In the genomic region with DNA sequence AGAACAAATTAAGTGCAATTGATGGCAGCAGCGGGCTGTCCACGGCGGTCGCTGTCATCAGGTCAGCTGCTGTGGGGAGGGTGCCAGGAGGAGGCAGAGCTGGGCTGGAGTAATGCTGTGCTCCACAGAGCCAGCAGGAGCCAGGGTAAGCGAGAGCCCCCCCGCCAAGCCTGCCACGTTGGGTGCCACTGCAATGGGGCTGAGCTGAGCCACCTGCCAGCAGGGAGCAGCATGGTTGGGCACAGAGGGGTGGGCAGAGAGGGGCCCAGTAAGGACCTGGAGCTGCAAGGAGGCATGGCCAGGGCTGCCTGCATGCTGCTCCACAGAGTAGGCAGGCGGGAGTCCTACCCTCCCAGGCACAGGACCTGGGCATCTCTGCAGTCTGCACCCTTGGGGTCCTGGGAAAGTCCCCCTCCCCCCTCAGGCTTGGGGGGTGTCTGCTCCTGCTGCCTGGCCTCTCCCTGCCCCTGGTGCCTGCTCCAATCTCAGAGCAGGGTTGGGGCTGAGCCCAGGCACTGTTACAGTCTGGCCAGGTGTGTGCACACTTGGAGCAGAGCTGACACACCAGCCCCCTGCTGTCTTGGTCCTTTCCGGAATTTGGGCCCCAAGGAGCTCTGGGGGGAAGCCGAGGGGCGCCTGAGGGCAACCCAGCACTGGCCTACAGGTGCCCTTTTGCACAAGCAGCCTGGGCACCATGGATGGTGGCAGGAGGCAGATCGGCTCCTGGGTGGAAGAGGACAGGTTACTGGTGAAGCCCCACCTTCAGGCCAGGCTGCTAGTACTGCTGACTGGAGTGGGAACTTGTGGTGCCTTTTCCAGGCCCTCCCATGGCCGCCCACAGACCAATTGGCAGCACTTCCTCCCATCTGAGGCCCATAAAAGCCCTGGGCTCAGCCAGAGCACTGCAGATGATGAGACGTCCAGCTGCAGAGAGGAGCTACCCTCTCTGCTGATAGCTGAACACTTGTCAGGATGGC, we compare ENCODE assay signal across 21 cellular contexts. TPM values are rescaled to one million over a fixed set of nuclear protein-coding genes. Genes with fewer than 3 reads are reported as not detected.
DNase-seq lines count a peak whose midpoint lies in the region; ATAC-seq and TF ChIP-seq lines count a peak whose summit lies in the region.
"Had no signal": no experiment of that assay in that cellular context is flagged by ENCODE, and none has a peak within 500 bp of the region (broad histone marks: within the 10 kb centered on the region; RNA-seq: fewer than 3 reads in every experiment).

No MANE protein-coding gene starts in this region.

- H3K4me3 ChIP-seq in mesenchymal stem cell (ENCODE audit: insufficient read depth in 1 of 2, low read depth in 1 of 2, low read length in 2 of 2) = peak overlapping the region in 1 of 2 experiments; percentile 2
- H3K4me3 ChIP-seq: BLaER1 treated with 17β-estradiol and CSF1 and Interleukin-3, amounts not matched to agents 10 nM and 100 nM; GM12878 had no signal

- no peak overlapping the region for H3K4me2 ChIP-seq in mesenchymal stem cell (ENCODE audit: low read length, poor library complexity, severe bottlenecking)
- H3K4me2 ChIP-seq: BLaER1 treated with 17β-estradiol and CSF1 and Interleukin-3, amounts not matched to agents 10 nM and 100 nM had no signal

- H2AFZ ChIP-seq in mesenchymal stem cell (ENCODE audit: low read depth, low read length) = no peak overlapping the region

- H3K9me3 ChIP-seq in mesenchymal stem cell (ENCODE audit: control insufficient read depth, low read length) = peaks cover 6% of the 10 kb centered on the region

- peaks cover 23% of the 10 kb centered on the region for H3K4me1 ChIP-seq in mesenchymal stem cell (ENCODE audit: control insufficient read depth, insufficient read depth, low read depth, low read length)

- no peak overlapping the region for H4K8ac ChIP-seq in mesenchymal stem cell (ENCODE audit: low read length)

- intact Hi-C loops in natural killer cell (cut with micrococcal nuclease) = no loop called here

- no peak overlapping the region for H3K27ac Mint-ChIP-seq in natural killer cell treated with Interleukin-12 subunit alpha and Interleukin-12 subunit beta and Interleukin-15 and Interleukin-18, amount 100 ng/mL, for 72 hours
- H3K27ac Mint-ChIP-seq in natural killer cell (no peak overlapping the region), mesothelial cell of epicardium (no peak overlapping the region)
- H3K27ac Mint-ChIP-seq in effector memory CD8-positive, alpha-beta T cell = no peak overlapping the region
- H3K27ac Mint-ChIP-seq: CD8-positive, alpha-beta T cell; HFFc6 had no signal

- H3K4ac ChIP-seq in mesenchymal stem cell (ENCODE audit: low read depth in 1 of 2, low read length in 2 of 2) = no peak overlapping the region

- WGBS in mesenchymal stem cell = 75% methylated on average over 14 of the region's 14 CpGs

- H2BK12ac ChIP-seq in mesenchymal stem cell (ENCODE audit: low read length in 2 of 2) = no peak overlapping the region

- H2BK120ac ChIP-seq in mesenchymal stem cell (ENCODE audit: low read depth, low read length) = no peak overlapping the region

- H3K4me3 Mint-ChIP-seq in natural killer cell treated with Interleukin-12 subunit alpha and Interleukin-12 subunit beta and Interleukin-15 and Interleukin-18, amount 100 ng/mL, for 72 hours = no peak overlapping the region
- H3K4me3 Mint-ChIP-seq in natural killer cell = no peak overlapping the region
- no peak overlapping the region for H3K4me3 Mint-ChIP-seq in mesothelial cell of epicardium
- no peak overlapping the region for H3K4me3 Mint-ChIP-seq in effector memory CD8-positive, alpha-beta T cell
- H3K4me3 Mint-ChIP-seq: CD8-positive, alpha-beta T cell; HFFc6 had no signal

- no peaks in the 10 kb centered on the region for H3K36me3 ChIP-seq in mesenchymal stem cell (ENCODE audit: control insufficient read depth in 1 of 2, insufficient read depth in 2 of 2, low read depth in 1 of 2, low read length in 2 of 2)

- H3K27me3 Mint-ChIP-seq in natural killer cell treated with Interleukin-12 subunit alpha and Interleukin-12 subunit beta and Interleukin-15 and Interleukin-18, amount 100 ng/mL, for 72 hours = peaks cover 0 to 3% of the 10 kb centered on the region in 2 donors
- peaks cover 9 to 15% of the 10 kb centered on the region in 2 donors for H3K27me3 Mint-ChIP-seq in natural killer cell (ENCODE audit: low read depth in 2 of 2)
- H3K27me3 Mint-ChIP-seq in mesothelial cell of epicardium (ENCODE audit: low read depth) = no peaks in the 10 kb centered on the region
- H3K27me3 Mint-ChIP-seq in effector memory CD8-positive, alpha-beta T cell = peaks cover 6 to 35% of the 10 kb centered on the region in 2 donors

- H2BK5ac ChIP-seq in mesenchymal stem cell (ENCODE audit: low read depth, low read length, poor library complexity, severe bottlenecking) = no peak overlapping the region

- H3K23ac ChIP-seq in mesenchymal stem cell (ENCODE audit: low read length in 2 of 2) = no peak overlapping the region

- no peaks in the 10 kb centered on the region for H3K27me3 ChIP-seq in mesenchymal stem cell (ENCODE audit: control insufficient read depth in 1 of 2, insufficient read depth in 1 of 2, low read length in 2 of 2)
- H3K27me3 ChIP-seq: BLaER1 treated with 17β-estradiol and CSF1 and Interleukin-3, amounts not matched to agents 10 nM and 100 nM had no signal

- no peak for DNase-seq in natural killer cell treated with Interleukin-12 subunit alpha and Interleukin-12 subunit beta and Interleukin-15 and Interleukin-18, amount 100 ng/mL, for 72 hours (ENCODE audit: low spot score)
- DNase-seq in natural killer cell = no peak
- peak; percentile 12 for DNase-seq in cerebellar cortex (ENCODE audit: low spot score)
- no peak for DNase-seq in mesenchymal stem cell
- DNase-seq in NOMO-1 treated with dmso at 0.1 percent for 144 hours (lab: John Stamatoyannopoulos, UW; ENCODE audit: unreplicated experiment) = no peak
- no peak for DNase-seq in mesothelial cell of epicardium (ENCODE audit: low spot score in 2 of 2, unreplicated experiment in 2 of 2)
- DNase-seq in effector memory CD8-positive, alpha-beta T cell = no peak
- DNase-seq: Calu3; CD8-positive, alpha-beta T cell; EL; GOT3; HFFc6; NCI-H1417; NCI-H187; NCI-H2107; NCI-H510A; NCI-H748 treated with DMSO at 0.1 percent for 48 hours; OCI-M1 had no signal

- no peak overlapping the region for H3K9ac ChIP-seq in mesenchymal stem cell (ENCODE audit: low read length)
- H3K9ac ChIP-seq: BLaER1 treated with 17β-estradiol and CSF1 and Interleukin-3, amounts not matched to agents 10 nM and 100 nM had no signal

- H4K91ac ChIP-seq in mesenchymal stem cell (ENCODE audit: low read length) = peak overlapping the region; percentile 25

- TF ChIP-seq CTCF in natural killer cell (IDR thresholded peaks at IDR 0.05) = no peak
- TF ChIP-seq CTCF in mesothelial cell of epicardium (IDR thresholded peaks at IDR 0.05; ENCODE audit: unreplicated experiment) = no peak

- no peak overlapping the region for H3K14ac ChIP-seq in mesenchymal stem cell (ENCODE audit: low read length in 2 of 2)

- H3K18ac ChIP-seq in mesenchymal stem cell (ENCODE audit: low read depth in 1 of 2, low read length in 2 of 2) = no peak overlapping the region

- H3K79me1 ChIP-seq in mesenchymal stem cell (replicated peaks; ENCODE audit: low read length, poor library complexity, severe bottlenecking) = no peaks in the 10 kb centered on the region

- H3K4me1 Mint-ChIP-seq in natural killer cell treated with Interleukin-12 subunit alpha and Interleukin-12 subunit beta and Interleukin-15 and Interleukin-18, amount 100 ng/mL, for 72 hours (ENCODE audit: low read depth in 2 of 2) = no peaks in the 10 kb centered on the region
- H3K4me1 Mint-ChIP-seq in natural killer cell (no peaks in the 10 kb centered on the region), mesothelial cell of epicardium (no peaks in the 10 kb centered on the region)
- no peaks in the 10 kb centered on the region for H3K4me1 Mint-ChIP-seq in effector memory CD8-positive, alpha-beta T cell (ENCODE audit: low read depth in 2 of 2)

- H2BK15ac ChIP-seq in mesenchymal stem cell (ENCODE audit: low read depth, poor library complexity, severe bottlenecking) = no peak overlapping the region

- peak; percentile 31 to 40 for ATAC-seq in natural killer cell treated with Interleukin-12 subunit alpha and Interleukin-12 subunit beta and Interleukin-15 and Interleukin-18, amount 100 ng/mL, for 72 hours
- no peak for ATAC-seq in natural killer cell
- no peak for ATAC-seq in GM21619 (IDR thresholded peaks at IDR 0.05; ENCODE audit: unreplicated experiment)
- no peak for ATAC-seq in effector memory CD8-positive, alpha-beta T cell (replicated peaks)
- ATAC-seq: CD8-positive, alpha-beta T cell; GM12878 had no signal

- H3K36me3 Mint-ChIP-seq in natural killer cell treated with Interleukin-12 subunit alpha and Interleukin-12 subunit beta and Interleukin-15 and Interleukin-18, amount 100 ng/mL, for 72 hours = no peaks in the 10 kb centered on the region
- H3K36me3 Mint-ChIP-seq in natural killer cell (no peaks in the 10 kb centered on the region), mesothelial cell of epicardium (peaks cover 2% of the 10 kb centered on the region)
- peaks cover 3% of the 10 kb centered on the region for H3K36me3 Mint-ChIP-seq in effector memory CD8-positive, alpha-beta T cell (ENCODE audit: insufficient read depth)
- H3K36me3 Mint-ChIP-seq: CD8-positive, alpha-beta T cell had no signal

- H3K9me3 Mint-ChIP-seq in natural killer cell treated with Interleukin-12 subunit alpha and Interleukin-12 subunit beta and Interleukin-15 and Interleukin-18, amount 100 ng/mL, for 72 hours = no peaks in the 10 kb centered on the region
- H3K9me3 Mint-ChIP-seq in natural killer cell (no peaks in the 10 kb centered on the region), mesothelial cell of epicardium (peaks cover 15% of the 10 kb centered on the region)
- H3K9me3 Mint-ChIP-seq in effector memory CD8-positive, alpha-beta T cell = no peaks in the 10 kb centered on the region
- H3K9me3 Mint-ChIP-seq: CD8-positive, alpha-beta T cell had no signal

- H2AK5ac ChIP-seq in mesenchymal stem cell (ENCODE audit: low read length, severe bottlenecking) = no peak overlapping the region

- no peak overlapping the region for H3K27ac ChIP-seq in mesenchymal stem cell (ENCODE audit: low read length, poor library complexity, severe bottlenecking)
- H3K27ac ChIP-seq: BLaER1 treated with 17β-estradiol and CSF1 and Interleukin-3, amounts not matched to agents 10 nM and 100 nM had no signal

RNA-seq across cellular contexts. Expression of a gene that starts 8.5 kb away (rescaled TPM):
- total RNA-seq in natural killer cell treated with Interleukin-12 subunit alpha and Interleukin-12 subunit beta and Interleukin-15 and Interleukin-18, amount 100 ng/mL, for 72 hours = 10 to 100 TPM; 35.0 to 50.4 TPM
- total RNA-seq in natural killer cell = 100 to 1,000 TPM in 1 of 3 donors, 10 to 100 TPM in 2; 94.7 to 103 (median 99.2) TPM
- 43.4 TPM for polyA plus RNA-seq in mesenchymal stem cell (2013, experiment 1 of 2)
- 38.9 TPM for polyA plus RNA-seq in mesenchymal stem cell (2013, experiment 2 of 2)
- 68.2 to 71.1 TPM (median 69.2 TPM) in 3 replicates for total RNA-seq in mesothelial cell of epicardium

Comparison
In these comparisons a context has a peak if more than half of its experiments do, and no peak if none do; other contexts are left out.
1. ATAC-seq: peak in natural killer cell treated with Interleukin-12 subunit alpha and Interleukin-12 subunit beta and Interleukin-15 and Interleukin-18, amount 100 ng/mL, for 72 hours (2 of 2); none in natural killer cell (0 of 3), GM21619 (single experiment) and effector memory CD8-positive, alpha-beta T cell (single experiment).